In the genomic region with DNA sequence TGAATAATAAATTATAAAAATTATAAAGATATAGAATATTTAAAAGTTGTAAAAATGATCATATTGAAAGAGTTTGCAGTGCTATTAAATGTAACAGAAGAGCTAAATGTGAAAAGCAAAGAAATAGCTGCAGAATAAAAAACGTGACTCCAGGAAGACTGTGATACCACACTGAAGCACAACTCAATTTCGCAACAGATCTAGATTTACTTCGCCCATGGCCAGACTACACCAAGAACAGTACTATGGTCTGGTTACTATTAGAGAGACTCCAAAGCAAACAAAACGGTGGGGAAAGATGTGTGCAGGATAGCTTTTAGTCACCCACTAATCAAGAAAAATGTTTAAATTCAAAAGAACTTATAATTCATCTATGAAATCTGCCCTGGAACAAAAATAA, we compare ENCODE assay signal across 9 cellular contexts. TPM values are rescaled to one million over a fixed set of nuclear protein-coding genes. Genes with fewer than 3 reads are reported as not detected.
DNase-seq lines count a peak whose midpoint lies in the region; ATAC-seq, FAIRE-seq and TF ChIP-seq lines count a peak whose summit lies in the region.
"Had no signal": no experiment of that assay in that cellular context is flagged by ENCODE, and none has a peak within 500 bp of the region (broad histone marks: within the 10 kb centered on the region; RNA-seq: fewer than 3 reads in every experiment).

No MANE protein-coding gene starts in this region.

- TF ChIP-seq CTCF in VCaP (conservative IDR thresholded peaks at IDR 0.05) (no peak), keratinocyte (optimal IDR thresholded peaks at IDR 0.05 in 1 of 3, IDR thresholded peaks at IDR 0.05 in 1 of 3, conservative IDR thresholded peaks at IDR 0.05 in 1 of 3; ENCODE audit: extremely low read depth in 1 of 3, insufficient read depth in 2 of 3, low read length in 3 of 3) (no peak)

- H3K27ac ChIP-seq in BLaER1 (no peak overlapping the region), HUES64 (ENCODE audit: low read depth, low read length) (no peak overlapping the region), VCaP (peak overlapping the region; percentile 99), keratinocyte (ENCODE audit: control insufficient read depth, insufficient read depth, low read length) (no peak overlapping the region)

- H3K4me2 ChIP-seq in BLaER1 (peak overlapping the region; percentile 83), keratinocyte (ENCODE audit: control insufficient read depth, extremely low read depth, insufficient read depth, low read depth, low read length) (peak overlapping the region; percentile 92)

- H3K4me3 ChIP-seq in BLaER1, result no peak overlapping the region
- peak overlapping the region; percentile 94; the same call in 1 of the 2 replicates for H3K4me3 ChIP-seq in HUES64 (ENCODE audit: low read length)
- H3K4me3 ChIP-seq in keratinocyte (ENCODE audit: control insufficient read depth in 2 of 3, extremely low read depth in 1 of 3, insufficient read depth in 2 of 3, low read depth in 1 of 3, low read length in 3 of 3), result no peak overlapping the region
- H3K4me3 ChIP-seq: thyroid gland had no signal

- 79% methylated on average over 4 of the region's 4 CpGs for WGBS in HUES64

- H3K79me2 ChIP-seq in keratinocyte (ENCODE audit: control insufficient read depth, insufficient read depth, low read length), result peaks cover 43% of the 10 kb centered on the region

- H4K20me1 ChIP-seq in BLaER1, result peaks cover 64% of the 10 kb centered on the region
- H4K20me1 ChIP-seq in keratinocyte (ENCODE audit: control insufficient read depth, extremely low read depth, insufficient read depth, low read length), result no peaks in the 10 kb centered on the region

- H3K9ac ChIP-seq in BLaER1, result peak overlapping the region; percentile 96
- no peak overlapping the region for H3K9ac ChIP-seq in HUES64 (ENCODE audit: low read depth, low read length)
- H3K9ac ChIP-seq in keratinocyte (ENCODE audit: control insufficient read depth, extremely low read depth, insufficient read depth, low read length), result no peak overlapping the region

- H3K9me3 ChIP-seq in BLaER1, result peaks cover 22% of the 10 kb centered on the region
- no peaks in the 10 kb centered on the region for H3K9me3 ChIP-seq in HUES64 (ENCODE audit: insufficient read depth, low read depth, low read length)
- no peaks in the 10 kb centered on the region for H3K9me3 ChIP-seq in keratinocyte (ENCODE audit: control insufficient read depth, low read depth, low read length)
- H3K9me3 ChIP-seq: thyroid gland had no signal

- dilution Hi-C loops in keratinocyte (cut with MboI; ENCODE audit: extremely low pct_ligation_motif_present, low sequenced_read_pairs), result no loop called here

- peaks cover 34% of the 10 kb centered on the region for H3K4me1 ChIP-seq in BLaER1
- peaks cover 45% of the 10 kb centered on the region for H3K4me1 ChIP-seq in HUES64 (ENCODE audit: insufficient read depth, low read length)
- peaks cover 12% of the 10 kb centered on the region for H3K4me1 ChIP-seq in keratinocyte (ENCODE audit: control insufficient read depth, extremely low read depth, insufficient read depth, low read length)

- no peak for ATAC-seq in GM21515 (IDR thresholded peaks at IDR 0.05; ENCODE audit: unreplicated experiment)
- ATAC-seq in HG03342 (IDR thresholded peaks at IDR 0.05; ENCODE audit: unreplicated experiment), result no peak

- H3K27me3 ChIP-seq in BLaER1 (no peaks in the 10 kb centered on the region), HUES64 (ENCODE audit: insufficient read depth, low read length) (no peaks in the 10 kb centered on the region), keratinocyte (ENCODE audit: control insufficient read depth, extremely low read depth, insufficient read depth, low read length) (no peaks in the 10 kb centered on the region)
- H3K27me3 ChIP-seq: thyroid gland had no signal

- H2AFZ ChIP-seq in keratinocyte (ENCODE audit: control insufficient read depth, low read length), result no peak overlapping the region

- peaks cover 16% of the 10 kb centered on the region; the same call in 1 of the 2 replicates for H3K36me3 ChIP-seq in BLaER1
- no peaks in the 10 kb centered on the region for H3K36me3 ChIP-seq in HUES64 (ENCODE audit: insufficient read depth, low read length)
- no peaks in the 10 kb centered on the region for H3K36me3 ChIP-seq in keratinocyte (ENCODE audit: control insufficient read depth in 2 of 2, extremely low read depth in 1 of 2, insufficient read depth in 2 of 2, low read length in 2 of 2)
- H3K36me3 ChIP-seq: thyroid gland had no signal

- no peaks in the 10 kb centered on the region for H3K9me1 ChIP-seq in keratinocyte (ENCODE audit: control insufficient read depth, extremely low read depth, insufficient read depth, low read length)

- FAIRE-seq in keratinocyte (lab: Jason Lieb, UNC), result no peak

- no peak for DNase-seq in keratinocyte (ENCODE audit: low read depth, low spot score)
- no peak for DNase-seq in HK-2 (ENCODE audit: unreplicated experiment)
- DNase-seq in activated CD4-positive, CD25-positive, alpha-beta regulatory T cell (lab: John Stamatoyannopoulos, UW), result no peak
- DNase-seq: thyroid gland had no signal

RNA-seq across cellular contexts. Expression of a gene that starts 1.9 kb away (rescaled TPM):
- 15.4 TPM for polyA plus RNA-seq in HUES64 (2013, experiment 1 of 2)
- polyA plus RNA-seq in HUES64 (2013, experiment 2 of 2), result 17.2 TPM
- 5.4 to 6.8 TPM (median 6.0 TPM) in 3 replicates for polyA plus RNA-seq in keratinocyte
- polyA plus RNA-seq in keratinocyte (2011; ENCODE audit: low read depth), result 25.4 TPM
- 3.6 and 5.7 TPM in 2 replicates for polyA plus RNA-seq in keratinocyte (2011; cell fraction: cytosol; rRNA removed)
- 21.3 and 25.2 TPM in 2 replicates for polyA plus RNA-seq in keratinocyte (2011; cell fraction: nucleus; rRNA removed)
- 4.6 and 6.4 TPM in 2 replicates for polyA plus RNA-seq in keratinocyte (2012; ENCODE audit: low replicate concordance)
- polyA minus RNA-seq in keratinocyte, result 12.6 to 24.0 TPM (median 19.1 TPM) in 3 replicates
- polyA minus RNA-seq in keratinocyte (2011; cell fraction: cytosol; rRNA and poly(A)+ RNA removed), result 4.0 TPM
- polyA minus RNA-seq in keratinocyte (2011; cell fraction: nucleus; rRNA and poly(A)+ RNA removed), result 31.4 and 60.3 TPM in 2 replicates
